Comparison of ENCODE assay signal across 8 cellular contexts in genomic region chr21:33325222-33326067, GRCh38. TPM values are rescaled to one million over a fixed set of nuclear protein-coding genes. Genes with fewer than 3 reads are reported as not detected.
DNase-seq lines count a peak whose midpoint lies in the region; ATAC-seq and TF ChIP-seq lines count a peak whose summit lies in the region.

No MANE protein-coding gene starts in this region.

- H3K36me3 ChIP-seq in OCI-LY3 (replicated peaks; ENCODE audit: low read depth, low read length) (no peaks in the 10 kb centered on the region), neuronal stem cell (replicated peaks in 1 of 2; ENCODE audit: control insufficient read depth in 2 of 2, insufficient read depth in 2 of 2, low read length in 2 of 2) (peaks cover 0 to 13% of the 10 kb centered on the region in 2 donors), subcutaneous abdominal adipose tissue (ENCODE audit: control insufficient read depth in 5 of 5, insufficient read depth in 5 of 5, low read length in 5 of 5) (no peaks in the 10 kb centered on the region)

- H4K20me1 ChIP-seq in OCI-LY3 (ENCODE audit: insufficient read depth, low read length) = no peaks in the 10 kb centered on the region; the same call in 1 of the 2 replicates

- peaks cover 40% of the 10 kb centered on the region for H3K79me2 ChIP-seq in OCI-LY3 (ENCODE audit: low read length)

- H4K91ac ChIP-seq in neuronal stem cell (ENCODE audit: low read depth, low read length, poor library complexity) = peak overlapping the region; percentile 72

- H2BK5ac ChIP-seq in neuronal stem cell (ENCODE audit: low read length) = peak overlapping the region; percentile 69

- peak overlapping the region; percentile 98 for H3K4ac ChIP-seq in neuronal stem cell (ENCODE audit: low read length)

- H3K36me3 Mint-ChIP-seq in activated T-helper 17 cell treated with anti-CD3 and anti-CD28 coated beads, Interleukin-2, amount 50 U/mL, for 72 hours (ENCODE audit: low read depth) = peaks cover 14% of the 10 kb centered on the region

- H3K4me2 ChIP-seq in OCI-LY3 (ENCODE audit: low read length) = peak overlapping the region; percentile 88
- peak overlapping the region; percentile 69 for H3K4me2 ChIP-seq in neuronal stem cell (ENCODE audit: insufficient read depth, low read length, poor library complexity, severe bottlenecking)

- peak overlapping the region; percentile 86 for H3K9ac ChIP-seq in OCI-LY3 (ENCODE audit: low read length)
- peak overlapping the region; percentile 100 for H3K9ac ChIP-seq in neuronal stem cell (ENCODE audit: low read depth, low read length, poor library complexity)
- H3K9ac ChIP-seq in subcutaneous abdominal adipose tissue (ENCODE audit: low read length in 5 of 5) = peak overlapping the region; percentile 87 to 99 (median 97)

- H2BK15ac ChIP-seq in neuronal stem cell (ENCODE audit: low read length) = peak overlapping the region; percentile 13

- peak overlapping the region; percentile 100 for H3K14ac ChIP-seq in neuronal stem cell (ENCODE audit: low read length)

- peaks cover 15% of the 10 kb centered on the region for H3K4me1 Mint-ChIP-seq in activated T-helper 17 cell treated with anti-CD3 and anti-CD28 coated beads, Interleukin-2, amount 50 U/mL, for 72 hours

- H3K4me3 ChIP-seq in OCI-LY3 (ENCODE audit: low read length) (peak overlapping the region; percentile 91), fibroblast of villous mesenchyme (ENCODE audit: low read depth, low read length) (peak overlapping the region; percentile 98), neuronal stem cell (ENCODE audit: low read length in 2 of 2) (peak overlapping the region; percentile 74 to 95), subcutaneous abdominal adipose tissue (ENCODE audit: low read depth in 1 of 5, low read length in 5 of 5) (peak overlapping the region; percentile 78 to 99 (median 96))

- no peaks in the 10 kb centered on the region for H3K27me3 ChIP-seq in OCI-LY3 (ENCODE audit: low read depth, low read length)
- no peaks in the 10 kb centered on the region for H3K27me3 ChIP-seq in neuronal stem cell (ENCODE audit: control insufficient read depth in 3 of 3, insufficient read depth in 3 of 3, low read depth in 1 of 3, low read length in 3 of 3)
- H3K27me3 ChIP-seq in subcutaneous abdominal adipose tissue (ENCODE audit: control insufficient read depth in 5 of 5, insufficient read depth in 4 of 5, low read length in 5 of 5) = no peaks in the 10 kb centered on the region

- peak overlapping the region; percentile 100 for H3K18ac ChIP-seq in neuronal stem cell (ENCODE audit: low read length)

- H2AK5ac ChIP-seq in neuronal stem cell (ENCODE audit: low read depth, low read length) = peak overlapping the region; percentile 63

- peak; percentile 92 for DNase-seq in CD1c-positive myeloid dendritic cell (ENCODE audit: extremely low spot score)
- DNase-seq in fibroblast of villous mesenchyme (ENCODE audit: low read depth) = peak; percentile 80
- peak; percentile 5 for DNase-seq in neuronal stem cell (ENCODE audit: low spot score)

- H3K4me3 Mint-ChIP-seq in activated T-helper 17 cell treated with anti-CD3 and anti-CD28 coated beads, Interleukin-2, amount 50 U/mL, for 72 hours = no peak overlapping the region

- H2AFZ ChIP-seq in OCI-LY3 (ENCODE audit: low read depth, low read length) = peak overlapping the region; percentile 84; the same call in 1 of the 2 replicates
- peak overlapping the region; percentile 94 for H2AFZ ChIP-seq in neuronal stem cell (ENCODE audit: low read length)

- H3K27ac ChIP-seq in OCI-LY3 (ENCODE audit: low read length) = peak overlapping the region; percentile 65
- no peak overlapping the region for H3K27ac ChIP-seq in neuronal stem cell (replicated peaks; ENCODE audit: low read length)
- H3K27ac ChIP-seq in subcutaneous abdominal adipose tissue (ENCODE audit: low read depth, low read length) = peak overlapping the region; percentile 100

- peak; percentile 46 for ATAC-seq in GM19395 (IDR thresholded peaks at IDR 0.05; ENCODE audit: unreplicated experiment)
- peak; percentile 31 for ATAC-seq in HG03460 (IDR thresholded peaks at IDR 0.05; ENCODE audit: unreplicated experiment)
- peak; percentile 65 for ATAC-seq in activated T-helper 17 cell treated with anti-CD3 and anti-CD28 coated beads, Interleukin-2, amount 50 U/mL, for 72 hours (replicated peaks)

- no peaks in the 10 kb centered on the region for H3K27me3 Mint-ChIP-seq in activated T-helper 17 cell treated with anti-CD3 and anti-CD28 coated beads, Interleukin-2, amount 50 U/mL, for 72 hours

- H3K9me3 Mint-ChIP-seq in activated T-helper 17 cell treated with anti-CD3 and anti-CD28 coated beads, Interleukin-2, amount 50 U/mL, for 72 hours = no peaks in the 10 kb centered on the region

- H2BK120ac ChIP-seq in neuronal stem cell (ENCODE audit: low read depth, low read length) = no peak overlapping the region

- H2BK12ac ChIP-seq in neuronal stem cell (ENCODE audit: low read length) = peak overlapping the region; percentile 58

- H3K4me1 ChIP-seq in OCI-LY3 (ENCODE audit: low read length) (peaks cover 3% of the 10 kb centered on the region), neuronal stem cell (ENCODE audit: control insufficient read depth in 2 of 2, insufficient read depth in 1 of 2, low read depth in 1 of 2, low read length in 2 of 2) (no peaks in the 10 kb centered on the region), subcutaneous abdominal adipose tissue (ENCODE audit: control insufficient read depth in 5 of 5, insufficient read depth in 5 of 5, low read length in 5 of 5) (peaks cover 0 to 35% (median 18%) of the 10 kb centered on the region in 5 donors)

- H3K27ac Mint-ChIP-seq in activated T-helper 17 cell treated with anti-CD3 and anti-CD28 coated beads, Interleukin-2, amount 50 U/mL, for 72 hours = no peak overlapping the region

- H3K9me3 ChIP-seq in OCI-LY3 (ENCODE audit: insufficient read depth, low read length) (no peaks in the 10 kb centered on the region), neuronal stem cell (replicated peaks in 1 of 2; ENCODE audit: control insufficient read depth in 2 of 2, insufficient read depth in 1 of 2, low read depth in 1 of 2, low read length in 2 of 2) (peaks cover 2 to 14% of the 10 kb centered on the region in 2 donors), subcutaneous abdominal adipose tissue (ENCODE audit: control insufficient read depth in 5 of 5, low read length in 5 of 5) (no peaks in the 10 kb centered on the region)

- H3K79me1 ChIP-seq in neuronal stem cell (ENCODE audit: low read depth, low read length) = peaks cover 2% of the 10 kb centered on the region

- peak overlapping the region; percentile 99 for H3K23ac ChIP-seq in neuronal stem cell (ENCODE audit: low read depth, low read length, poor library complexity)

- WGBS in neuronal stem cell (ENCODE audit: extremely low coverage in 2 of 2, insufficient read length in 2 of 2, insufficient replicate concordance in 1 of 2), 2 donors = no CpG with 5 or more reads among the region's 28 CpGs

- TF ChIP-seq CTCF in OCI-LY3 (IDR thresholded peaks at IDR 0.05; ENCODE audit: low read depth, low read length) (no peak), fibroblast of villous mesenchyme (IDR thresholded peaks at IDR 0.05; ENCODE audit: insufficient read depth, low read depth, low read length) (no peak)

- peak overlapping the region; percentile 99 for H4K8ac ChIP-seq in neuronal stem cell (ENCODE audit: low read depth, low read length)

RNA-seq across cellular contexts. Expression of gene IFNAR1, which starts 0.7 kb away (rescaled TPM):
- 10 to 100 TPM; 38.5 to 38.8 TPM for total RNA-seq in activated T-helper 17 cell treated with anti-CD3 and anti-CD28 coated beads, Interleukin-2, amount 50 U/mL, for 72 hours
- total RNA-seq in fibroblast of villous mesenchyme = 12.9 and 19.0 TPM in 2 replicates
- 11.8 TPM for polyA plus RNA-seq in neuronal stem cell (2013, experiment 1 of 2)
- 14.2 TPM for polyA plus RNA-seq in neuronal stem cell (2013, experiment 2 of 2)

RNA-seq across cellular contexts. Expression of gene IL10RB, which starts 59.3 kb away (rescaled TPM):
- 10 to 100 TPM; 30.1 to 46.7 TPM for total RNA-seq in activated T-helper 17 cell treated with anti-CD3 and anti-CD28 coated beads, Interleukin-2, amount 50 U/mL, for 72 hours
- 34.5 and 60.9 TPM in 2 replicates for total RNA-seq in fibroblast of villous mesenchyme
- 4.9 TPM for polyA plus RNA-seq in neuronal stem cell (2013, experiment 1 of 2)
- polyA plus RNA-seq in neuronal stem cell (2013, experiment 2 of 2) = 4.9 TPM

Comparison
In these comparisons a context has a peak if more than half of its experiments do, and no peak if none do; other contexts are left out.
1. DNase-seq: peak in every context shown above with its lines; median percentile 92 in CD1c-positive myeloid dendritic cell; 80 in fibroblast of villous mesenchyme; 5 in neuronal stem cell.